Comparison of ENCODE assay signal across 11 cellular contexts in the genomic region with DNA sequence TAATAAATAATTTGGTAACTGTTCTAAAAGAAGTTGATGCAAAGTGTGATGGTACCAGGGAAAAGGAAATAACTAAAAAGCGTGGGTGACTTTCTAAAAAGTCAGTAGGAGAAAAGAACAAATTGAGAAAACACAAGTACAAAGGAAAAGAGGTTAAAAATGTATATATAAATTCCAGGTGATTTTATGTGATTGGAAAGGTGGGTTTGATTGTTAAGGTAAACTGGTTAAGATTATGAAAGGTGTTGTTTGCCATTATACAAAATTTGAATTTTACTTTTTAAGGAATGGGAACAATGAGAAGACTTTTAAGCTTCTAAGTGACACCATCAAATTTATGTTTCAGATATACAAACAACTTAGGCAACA. TPM values are rescaled to one million over a fixed set of nuclear protein-coding genes. Genes with fewer than 3 reads are reported as not detected.
DNase-seq lines count a peak whose midpoint lies in the region; ATAC-seq, FAIRE-seq and TF ChIP-seq lines count a peak whose summit lies in the region.
"Had no signal": no experiment of that assay in that cellular context is flagged by ENCODE, and none has a peak within 500 bp of the region (broad histone marks: within the 10 kb centered on the region; RNA-seq: fewer than 3 reads in every experiment).

No MANE protein-coding gene starts in this region.

- TF ChIP-seq POLR2A in K562 (conservative IDR thresholded peaks at IDR 0.05) (no peak), lower leg skin (IDR thresholded peaks at IDR 0.05) (no peak)

- TF ChIP-seq CTCF in K562 (IDR thresholded peaks at IDR 0.05 in 2 of 3, conservative IDR thresholded peaks at IDR 0.05 in 1 of 3; ENCODE audit: insufficient read depth in 2 of 3, low read depth in 1 of 3, low read length in 3 of 3) = no peak
- no peak for TF ChIP-seq CTCF in upper lobe of right lung (IDR thresholded peaks at IDR 0.05)
- no peak for TF ChIP-seq CTCF in lower leg skin (IDR thresholded peaks at IDR 0.05)

- no peak for TF ChIP-seq EP300 in K562 (IDR thresholded peaks at IDR 0.05; ENCODE audit: low read length)

- ATAC-seq in activated naive CD4-positive, alpha-beta T cell treated with anti-CD3 and anti-CD28 coated beads, Interleukin-2, amount 50 U/mL, for 72 hours = no peak
- ATAC-seq in K562 (no peak), upper lobe of right lung (no peak), HG02852 (IDR thresholded peaks at IDR 0.05; ENCODE audit: unreplicated experiment) (no peak)

- H3K4me3 Mint-ChIP-seq in activated naive CD4-positive, alpha-beta T cell treated with anti-CD3 and anti-CD28 coated beads, Interleukin-2, amount 50 U/mL, for 24 hours = no peak overlapping the region
- H3K4me3 Mint-ChIP-seq: activated T-helper 17 cell treated with anti-CD3 and anti-CD28 coated beads, Interleukin-2, amount 50 U/mL, for 72 hours had no signal

- H3K4me2 ChIP-seq in K562 (ENCODE audit: insufficient read depth, low read length) = peak overlapping the region; percentile 98

- peaks cover 42% of the 10 kb centered on the region for H3K79me2 ChIP-seq in K562 (ENCODE audit: control insufficient read depth, insufficient read depth, low read length)

- H3K36me3 ChIP-seq in K562 (ENCODE audit: control insufficient read depth, insufficient read depth, low read length) = peaks cover 27% of the 10 kb centered on the region
- peaks cover 12% of the 10 kb centered on the region for H3K36me3 ChIP-seq in muscle layer of colon (ENCODE audit: insufficient read depth, low read length)
- peaks cover 7% of the 10 kb centered on the region for H3K36me3 ChIP-seq in upper lobe of right lung

- POLR2A ChIA-PET in K562 (lab: Yijun Ruan, JAX) = interaction anchor here (0.9 to 1.8 kb wide), 8 partner anchors 9 to 59 kb away, joined by 3 to 12 read pairs (median 6); no protein-coding TSS in a partner anchor

- 65% methylated on average over 1 of the region's 1 CpG for WGBS in K562 (ENCODE audit: insufficient coverage, low coverage, missing lambda C conversion rate)
- 85 to 92% methylated on average over 1 of the region's 1 CpG for WGBS in lower leg skin, 2 donors

- peaks cover 5% of the 10 kb centered on the region for H3K36me3 Mint-ChIP-seq in activated naive CD4-positive, alpha-beta T cell treated with anti-CD3 and anti-CD28 coated beads, Interleukin-2, amount 50 U/mL, for 24 hours
- peaks cover 0 to 3% of the 10 kb centered on the region in 2 donors for H3K36me3 Mint-ChIP-seq in activated naive CD4-positive, alpha-beta T cell treated with anti-CD3 and anti-CD28 coated beads, Interleukin-2, amount 50 U/mL, for 72 hours

- no peaks in the 10 kb centered on the region for H3K9me3 Mint-ChIP-seq in activated naive CD4-positive, alpha-beta T cell treated with anti-CD3 and anti-CD28 coated beads, Interleukin-2, amount 50 U/mL, for 24 hours
- H3K9me3 Mint-ChIP-seq in activated naive CD4-positive, alpha-beta T cell treated with anti-CD3 and anti-CD28 coated beads, Interleukin-2, amount 50 U/mL, for 72 hours = peaks cover 0 to 4% of the 10 kb centered on the region in 2 donors

- peaks cover 4% of the 10 kb centered on the region for H3K4me1 Mint-ChIP-seq in activated naive CD4-positive, alpha-beta T cell treated with anti-CD3 and anti-CD28 coated beads, Interleukin-2, amount 50 U/mL, for 24 hours
- H3K4me1 Mint-ChIP-seq: activated T-helper 17 cell treated with anti-CD3 and anti-CD28 coated beads, Interleukin-2, amount 50 U/mL, for 72 hours had no signal

- H3K9ac ChIP-seq in K562 (ENCODE audit: insufficient read depth in 1 of 2, low read depth in 2 of 2, low read length in 2 of 2) (no peak overlapping the region), muscle layer of colon (ENCODE audit: low read length) (peak overlapping the region; percentile 74)

- H3K27me3 Mint-ChIP-seq in activated naive CD4-positive, alpha-beta T cell treated with anti-CD3 and anti-CD28 coated beads, Interleukin-2, amount 50 U/mL, for 24 hours = no peaks in the 10 kb centered on the region

- in situ Hi-C loops in K562 (cut with MboI) = no loop called here

- intact Hi-C loops in K562 (cut with micrococcal nuclease) (no loop called here), upper lobe of right lung (cut with DNase I) (no loop called here), lower leg skin (cut with DNase I; ENCODE audit: low total_unique reads) (no loop called here)

- H3K9me1 ChIP-seq in K562 (ENCODE audit: control insufficient read depth, insufficient read depth, low read length) = no peaks in the 10 kb centered on the region

- BruUV-seq in K562 (replicated peaks; lab: Mats Ljungman, UMichigan) = no TSS peak

- TF ChIP-seq RAD21 in K562 (CRISPR knock-in tag; conservative IDR thresholded peaks at IDR 0.05 in 1 of 2, IDR thresholded peaks at IDR 0.05 in 1 of 2) = no peak

- peak overlapping the region; percentile 100 for H2AFZ ChIP-seq in K562 (ENCODE audit: low read depth, low read length)

- no peak for DNase-seq in activated naive CD4-positive, alpha-beta T cell treated with anti-CD3 and anti-CD28 coated beads, Interleukin-2, amount 50 U/mL, for 72 hours (ENCODE audit: low spot score in 2 of 2)
- DNase-seq in K562 (ENCODE audit: extremely low read depth in 1 of 4, low spot score in 3 of 4) = no peak
- no peak for DNase-seq in upper lobe of right lung
- no peak for DNase-seq in amniotic stem cell (lab: John Stamatoyannopoulos, UW)
- no peak for DNase-seq in lower leg skin (ENCODE audit: low spot score in 2 of 2)
- DNase-seq: T-helper 9 cell had no signal

- CTCF ChIA-PET in K562 (lab: Yijun Ruan, JAX; ENCODE audit: low intra/inter-chr PET ratio) = no interaction called here

- FAIRE-seq in K562 (lab: Jason Lieb, UNC) = no peak

- no peaks in the 10 kb centered on the region for H4K20me1 ChIP-seq in K562 (replicated peaks; ENCODE audit: control insufficient read depth, insufficient read depth, low read length)

- H3K27ac ChIP-seq in K562 (ENCODE audit: extremely low read depth, low read depth, low read length) (no peak overlapping the region), muscle layer of colon (ENCODE audit: low read depth, low read length) (peak overlapping the region; percentile 83), upper lobe of right lung (peak overlapping the region; percentile 92)
- H3K27ac ChIP-seq: epithelial cell of prostate had no signal

- H3K4me3 ChIP-seq in K562 (no peak overlapping the region), muscle layer of colon (ENCODE audit: low read depth in 1 of 2, low read length in 2 of 2) (peak overlapping the region; percentile 38 to 75), upper lobe of right lung (peak overlapping the region; percentile 86), lower leg skin (ENCODE audit: low read depth, poor library complexity, severe bottlenecking) (no peak overlapping the region)

- H3K4me1 ChIP-seq in K562 (replicated peaks in 1 of 2; ENCODE audit: control insufficient read depth in 2 of 2, insufficient read depth in 2 of 2, low read length in 2 of 2) (peaks cover 12 to 18% of the 10 kb centered on the region in 2 experiments), muscle layer of colon (ENCODE audit: insufficient read depth, low read length) (peaks cover 17% of the 10 kb centered on the region), upper lobe of right lung (peaks cover 20% of the 10 kb centered on the region)

- H3K9me3 ChIP-seq in K562 (replicated peaks; ENCODE audit: control insufficient read depth, insufficient read depth, low read depth, low read length) (no peaks in the 10 kb centered on the region), muscle layer of colon (ENCODE audit: low read length) (no peaks in the 10 kb centered on the region), upper lobe of right lung (no peaks in the 10 kb centered on the region)

- peak overlapping the region; percentile 71 for H3K27ac Mint-ChIP-seq in activated naive CD4-positive, alpha-beta T cell treated with anti-CD3 and anti-CD28 coated beads, Interleukin-2, amount 50 U/mL, for 24 hours
- H3K27ac Mint-ChIP-seq in activated naive CD4-positive, alpha-beta T cell treated with anti-CD3 and anti-CD28 coated beads, Interleukin-2, amount 50 U/mL, for 72 hours = peak overlapping the region in 1 of 2 donors; percentile 9
- H3K27ac Mint-ChIP-seq: activated T-helper 17 cell treated with anti-CD3 and anti-CD28 coated beads, Interleukin-2, amount 50 U/mL, for 72 hours had no signal

- H3K27me3 ChIP-seq in K562 (ENCODE audit: control insufficient read depth in 2 of 2, insufficient read depth in 2 of 2, low read length in 2 of 2) (no peaks in the 10 kb centered on the region), muscle layer of colon (ENCODE audit: control insufficient read depth in 1 of 2, insufficient read depth in 2 of 2, low read length in 2 of 2) (no peaks in the 10 kb centered on the region), upper lobe of right lung (no peaks in the 10 kb centered on the region)

RNA-seq across cellular contexts. Expression of gene NDUFA5, which starts 0.9 kb away (rescaled TPM):
- total RNA-seq in activated naive CD4-positive, alpha-beta T cell treated with anti-CD3 and anti-CD28 coated beads, Interleukin-2, amount 50 U/mL, for 72 hours = 10 to 100 TPM; 53.3 to 55.4 TPM
- 25.5 and 92.7 TPM in 2 replicates for total RNA-seq in K562 (2011; cell fraction: chromatin; rRNA removed; ENCODE audit: low replicate concordance)
- 20.7 and 22.5 TPM in 2 replicates for total RNA-seq in K562 (2011; cell fraction: nucleolus; rRNA removed)
- 62.4 and 97.6 TPM in 2 replicates for total RNA-seq in K562 (2011; cell fraction: nucleoplasm; rRNA removed)
- 187 and 199 TPM in 2 replicates for total RNA-seq in K562 (2014; rRNA removed)
- 377 and 418 TPM in 2 replicates for total RNA-seq in K562 (2014; rRNA removed; fragmentation: Illumina TruSeq; extraction: Trizol)
- total RNA-seq in K562 (2015; rRNA removed; fragmentation: Illumina TruSeq; extraction: Trizol) = 324 and 363 TPM in 2 replicates
- 244 and 267 TPM in 2 replicates for total RNA-seq in K562 (2021)
- 85.5 and 155 TPM in 2 replicates for polyA plus RNA-seq in K562 (2011; rRNA removed)
- polyA plus RNA-seq in K562 (2011; cell fraction: cytosol; rRNA removed) = 4.9 and 17.7 TPM in 2 replicates
- 25.9 and 32.6 TPM in 2 replicates for polyA plus RNA-seq in K562 (2011; cell fraction: nucleus; rRNA removed)
- 154 and 254 TPM in 2 replicates for polyA plus RNA-seq in K562 (2012)
- polyA plus RNA-seq in K562 (2014; fragmentation: Illumina TruSeq; extraction: Trizol) = 257 and 269 TPM in 2 replicates
- polyA plus RNA-seq in K562 (2014; fragmentation: Nextera tagmentation; extraction: Ambion mirVana) = 100 to 1,000 TPM; 669 to 677 TPM
- 245 and 254 TPM in 2 replicates for polyA plus RNA-seq in K562 (2014; rRNA removed)
- 59.6 and 72.6 TPM in 2 replicates for polyA minus RNA-seq in K562 (2011; rRNA and poly(A)+ RNA removed)
- polyA minus RNA-seq in K562 (2011; cell fraction: cytosol; rRNA and poly(A)+ RNA removed) = 41.1 and 61.1 TPM in 2 replicates
- polyA minus RNA-seq in K562 (2011; cell fraction: nucleus; rRNA and poly(A)+ RNA removed) = 65.4 and 83.4 TPM in 2 replicates
- total RNA-seq in upper lobe of right lung = 67.1 TPM
- 10 to 100 TPM; 24.9 to 41.9 (median 26.6) TPM for total RNA-seq in lower leg skin

RNA-seq across cellular contexts. Expression of gene IQUB, which starts 24.1 kb away (rescaled TPM):
- under 1 TPM; 0.16 to 0.34 TPM for total RNA-seq in activated naive CD4-positive, alpha-beta T cell treated with anti-CD3 and anti-CD28 coated beads, Interleukin-2, amount 50 U/mL, for 72 hours
- total RNA-seq in K562 (2011; cell fraction: chromatin; rRNA removed; ENCODE audit: low replicate concordance) = 2.5 and 10.0 TPM in 2 replicates
- total RNA-seq in K562 (2011; cell fraction: nucleolus; rRNA removed) = 1.7 and 2.1 TPM in 2 replicates
- total RNA-seq in K562 (2011; cell fraction: nucleoplasm; rRNA removed) = 5.5 and 7.8 TPM in 2 replicates
- total RNA-seq in K562 (2014; rRNA removed) (0.98 and 1.3 TPM in 2 replicates), K562 (2014; rRNA removed; fragmentation: Illumina TruSeq; extraction: Trizol) (2.4 and 3.1 TPM in 2 replicates), K562 (2015; rRNA removed; fragmentation: Illumina TruSeq; extraction: Trizol) (2.0 and 2.6 TPM in 2 replicates), K562 (2021) (1.1 and 1.9 TPM in 2 replicates), upper lobe of right lung (0.75 TPM), lower leg skin (under 1 TPM in 2 of 4 donors, not detected in 2; 0.22 to 0.55 TPM)
- polyA plus RNA-seq in K562 (2011; rRNA removed) (0.69 and 1.3 TPM in 2 replicates), K562 (2014; fragmentation: Illumina TruSeq; extraction: Trizol) (1.4 and 1.6 TPM in 2 replicates), K562 (2014; fragmentation: Nextera tagmentation; extraction: Ambion mirVana) (1 to 10 TPM; 1.3 to 1.7 TPM), K562 (2014; rRNA removed) (0.58 and 0.62 TPM in 2 replicates)
- polyA plus RNA-seq in K562 (2011; cell fraction: cytosol; rRNA removed) = 0.21 and 0.62 TPM in 2 replicates
- polyA plus RNA-seq in K562 (2011; cell fraction: nucleus; rRNA removed) = 1.3 and 1.5 TPM in 2 replicates
- polyA plus RNA-seq in K562 (2012) = 1.7 and 2.7 TPM in 2 replicates
- 1.9 and 3.4 TPM in 2 replicates for polyA minus RNA-seq in K562 (2011; rRNA and poly(A)+ RNA removed)
- polyA minus RNA-seq in K562 (2011; cell fraction: cytosol; rRNA and poly(A)+ RNA removed) = 0.73 and 1.2 TPM in 2 replicates
- polyA minus RNA-seq in K562 (2011; cell fraction: nucleus; rRNA and poly(A)+ RNA removed) = 5.7 and 6.2 TPM in 2 replicates

RNA-seq across cellular contexts. Expression of gene ASB15, which starts 43.1 kb away (rescaled TPM):
- total RNA-seq in activated naive CD4-positive, alpha-beta T cell treated with anti-CD3 and anti-CD28 coated beads, Interleukin-2, amount 50 U/mL, for 72 hours = not detected
- total RNA-seq in K562 (2011; cell fraction: chromatin; rRNA removed; ENCODE audit: low replicate concordance) = not detected in 2 replicates
- total RNA-seq in K562 (2011; cell fraction: nucleolus; rRNA removed) = not detected in 2 replicates
- not detected in 2 replicates for total RNA-seq in K562 (2011; cell fraction: nucleoplasm; rRNA removed)
- total RNA-seq in K562 (2014; rRNA removed) (not detected in 2 replicates), K562 (2014; rRNA removed; fragmentation: Illumina TruSeq; extraction: Trizol) (0.03 TPM in 1 of 2 replicates, not detected in the other), K562 (2015; rRNA removed; fragmentation: Illumina TruSeq; extraction: Trizol) (0.04 and 0.19 TPM in 2 replicates), K562 (2021) (0.04 TPM in 1 of 2 replicates, not detected in the other), upper lobe of right lung (not detected), lower leg skin (not detected)
- polyA plus RNA-seq in K562 (2011; rRNA removed) (not detected in 2 replicates), K562 (2014; fragmentation: Illumina TruSeq; extraction: Trizol) (0.03 and 0.04 TPM in 2 replicates), K562 (2014; fragmentation: Nextera tagmentation; extraction: Ambion mirVana) (under 1 TPM; 0.03 to 0.14 TPM), K562 (2014; rRNA removed) (0.11 and 0.12 TPM in 2 replicates)
- not detected in 2 replicates for polyA plus RNA-seq in K562 (2011; cell fraction: cytosol; rRNA removed)
- polyA plus RNA-seq in K562 (2011; cell fraction: nucleus; rRNA removed) = not detected in 2 replicates
- polyA plus RNA-seq in K562 (2012) = 0.09 and 1.3 TPM in 2 replicates
- not detected in 2 replicates for polyA minus RNA-seq in K562 (2011; rRNA and poly(A)+ RNA removed)
- not detected in 2 replicates for polyA minus RNA-seq in K562 (2011; cell fraction: cytosol; rRNA and poly(A)+ RNA removed)
- not detected in 2 replicates for polyA minus RNA-seq in K562 (2011; cell fraction: nucleus; rRNA and poly(A)+ RNA removed)
- total RNA-seq: activated T-helper 17 cell treated with anti-CD3 and anti-CD28 coated beads, Interleukin-2, amount 50 U/mL, for 72 hours had no signal

Comparison
In these comparisons a context has a peak if more than half of its experiments do, and no peak if none do; other contexts are left out.
1. H3K4me3 ChIP-seq: peak in muscle layer of colon (2 of 2) and upper lobe of right lung (single experiment); none in K562 (single experiment) and lower leg skin (single experiment).